Comparison of ENCODE assay signal across 8 cellular contexts in genomic region chr6:33416386-33417126, GRCh38. TPM values are rescaled to one million over a fixed set of nuclear protein-coding genes. Genes with fewer than 3 reads are reported as not detected.
DNase-seq lines count a peak whose midpoint lies in the region; ATAC-seq and TF ChIP-seq lines count a peak whose summit lies in the region.

No MANE protein-coding gene starts in this region.

- RAD21 ChIA-PET in HCT116 (lab: Charles Lee; ENCODE audit: low non-redundant PET in 1 of 2, low total read pairs in 2 of 2, uncharacterized antibody in 2 of 2, unreplicated experiment in 2 of 2) = no interaction called here

- H3K27ac ChIP-seq in A673 (ENCODE audit: low read depth, low read length, poor library complexity, severe bottlenecking) = peak overlapping the region; percentile 72
- peak overlapping the region; percentile 93 for H3K27ac ChIP-seq in HCT116 (ENCODE audit: low read depth, low read length)
- peak overlapping the region; percentile 91 to 95 for H3K27ac ChIP-seq in ascending aorta
- H3K27ac ChIP-seq in mesodermal cell (ENCODE audit: low read depth, low read length, severe bottlenecking) = peak overlapping the region; percentile 64

- H3K9me2 ChIP-seq in HCT116 (ENCODE audit: insufficient read depth) = no peaks in the 10 kb centered on the region

- intact Hi-C loops in A673 (cut with micrococcal nuclease; ENCODE audit: unreplicated experiment) (loop anchor here (10.0 kb wide), 1 partner anchor 102 kb away; the partner anchor contains the start of genes TAPBP and ZBTB22), HCT116 (cut with micrococcal nuclease) (loop anchor here (10.0 kb wide), 1 partner anchor 212 kb away; the partner anchor contains the start of genes HSD17B8, RING1, RXRB and SLC39A7), ascending aorta (cut with DNase I) (loop anchor here (5.0 to 10.0 kb wide), 5 partner anchors 144 to 1872 kb away; partner anchors contain the start of genes AGPAT1, ATP6V1G2, DDX39B and NFKBIL1)

- H3K4me1 ChIP-seq in A673 (ENCODE audit: insufficient read depth, low read length, poor library complexity, severe bottlenecking) = peaks cover 24% of the 10 kb centered on the region
- H3K4me1 ChIP-seq in HCT116 (ENCODE audit: control insufficient read depth in 1 of 2, insufficient read depth in 2 of 2, low read length in 2 of 2) = peaks cover 13 to 31% of the 10 kb centered on the region in 2 experiments
- H3K4me1 ChIP-seq in ascending aorta = peaks cover 23 to 40% of the 10 kb centered on the region in 2 donors
- peaks cover 35% of the 10 kb centered on the region for H3K4me1 ChIP-seq in mesodermal cell (ENCODE audit: control insufficient read depth, insufficient read depth, low read length, poor library complexity, severe bottlenecking)

- no peak for TF ChIP-seq POLR2A in HCT116 (IDR thresholded peaks at IDR 0.05; ENCODE audit: borderline replicate concordance, extremely low read depth, insufficient read depth, insufficient read length)

- ATAC-seq in HCT116 (no peak), HG03175 (IDR thresholded peaks at IDR 0.05; ENCODE audit: unreplicated experiment) (no peak), GM19324 (IDR thresholded peaks at IDR 0.05; ENCODE audit: low FRiP score, unreplicated experiment) (no peak)

- no peak for TF ChIP-seq RAD21 in HCT116 (IDR thresholded peaks at IDR 0.05; ENCODE audit: low read depth)

- no peaks in the 10 kb centered on the region for H4K20me1 ChIP-seq in HCT116 (ENCODE audit: insufficient read depth)

- POLR2A ChIA-PET in A673 (lab: Charles Lee; ENCODE audit: low non-redundant PET) = no interaction called here
- POLR2A ChIA-PET in HCT116 (lab: Charles Lee) = no interaction called here

- no peak for DNase-seq in A673 (ENCODE audit: low spot score)
- no peak for DNase-seq in HCT116 (ENCODE audit: low read depth, low spot score)
- no peak for DNase-seq in ascending aorta (ENCODE audit: low spot score in 2 of 2)
- no peak for DNase-seq in CD1c-positive myeloid dendritic cell (ENCODE audit: extremely low spot score)
- DNase-seq in AG20443 (ENCODE audit: low spot score) = no peak

- CTCF ChIA-PET in A673 (lab: Charles Lee) = no interaction called here
- CTCF ChIA-PET in HCT116 (lab: Charles Lee) = no interaction called here

- H2AFZ ChIP-seq in HCT116 (ENCODE audit: low read depth, low read length, poor library complexity, severe bottlenecking) = no peak overlapping the region

- H3K27me3 ChIP-seq in A673 (replicated peaks; ENCODE audit: insufficient read depth, low read depth, low read length, poor library complexity) (no peaks in the 10 kb centered on the region), HCT116 (ENCODE audit: insufficient read depth, low read length) (no peaks in the 10 kb centered on the region), ascending aorta (no peaks in the 10 kb centered on the region)

- H3K9ac ChIP-seq in HCT116 (ENCODE audit: low read length) = peak overlapping the region; percentile 81

- TSS peak; percentile 73 for BruUV-seq in A673 (replicated peaks; lab: Mats Ljungman, UMichigan)
- no TSS peak for BruUV-seq in HCT116 (replicated peaks; lab: Mats Ljungman, UMichigan)

- H3K79me2 ChIP-seq in HCT116 (ENCODE audit: insufficient read depth, low read length) = peaks cover 33% of the 10 kb centered on the region

- peak overlapping the region; percentile 61 for H3K4me3 ChIP-seq in A673 (ENCODE audit: low read depth, low read length, poor library complexity, severe bottlenecking)
- H3K4me3 ChIP-seq in HCT116 (replicated peaks in 1 of 2; ENCODE audit: low read depth in 1 of 2, low read length in 2 of 2) = peak overlapping the region; percentile 86 to 94
- peak overlapping the region; percentile 82 to 85 for H3K4me3 ChIP-seq in ascending aorta
- H3K4me3 ChIP-seq in mesodermal cell (ENCODE audit: extremely low read depth, insufficient read depth, low read length, poor library complexity, severe bottlenecking) = peak overlapping the region; percentile 87

- H3K36me3 ChIP-seq in A673 (ENCODE audit: insufficient read depth, low read length, poor library complexity, severe bottlenecking) (peaks cover 45% of the 10 kb centered on the region), HCT116 (ENCODE audit: control insufficient read depth in 1 of 2, insufficient read depth in 2 of 2, low read length in 2 of 2) (peaks cover 5 to 28% of the 10 kb centered on the region in 2 experiments; a peak in 3 of 4 replicates), ascending aorta (peaks cover 32 to 40% of the 10 kb centered on the region in 2 donors), mesodermal cell (ENCODE audit: control insufficient read depth, insufficient read depth, low read length) (peaks cover 51% of the 10 kb centered on the region)

- 73% methylated on average over 4 to 5 of the region's 12 CpGs for WGBS in mesodermal cell (ENCODE audit: insufficient coverage in 2 of 2), 2 experiments

- TF ChIP-seq CTCF in A673 (conservative IDR thresholded peaks at IDR 0.05; ENCODE audit: low read depth, low read length) = no peak
- no peak for TF ChIP-seq CTCF in HCT116 (IDR thresholded peaks at IDR 0.05 in 2 of 3, conservative IDR thresholded peaks at IDR 0.05 in 1 of 3; ENCODE audit: borderline replicate concordance in 1 of 3, insufficient read depth in 1 of 3, low read depth in 2 of 3, low read length in 2 of 3)
- TF ChIP-seq CTCF in ascending aorta (IDR thresholded peaks at IDR 0.05) = no peak

- no peaks in the 10 kb centered on the region for H3K9me3 ChIP-seq in A673 (ENCODE audit: low read depth, low read length, poor library complexity, severe bottlenecking)
- no peaks in the 10 kb centered on the region for H3K9me3 ChIP-seq in HCT116 (ENCODE audit: control insufficient read depth in 1 of 2, insufficient read depth in 1 of 2, low read depth in 1 of 2, low read length in 2 of 2)
- H3K9me3 ChIP-seq in ascending aorta = no peaks in the 10 kb centered on the region
- H3K9me3 ChIP-seq in mesodermal cell (ENCODE audit: control insufficient read depth, low read length) = no peaks in the 10 kb centered on the region

- peak overlapping the region; percentile 97 for H3K4me2 ChIP-seq in HCT116 (ENCODE audit: low read length)

TF ChIP-seq in HCT116, 20 proteins besides CTCF, POLR2A, EP300 and RAD21 (continues in another document):
- TF ChIP-seq ZNF274 (IDR thresholded peaks at IDR 0.05; ENCODE audit: low read depth, low read length) = no peak
- TF ChIP-seq FOSL1 (IDR thresholded peaks at IDR 0.05; ENCODE audit: low read depth) = no peak
- TF ChIP-seq SRF (IDR thresholded peaks at IDR 0.05; ENCODE audit: low read depth) = no peak
- no peak for TF ChIP-seq SP1 (IDR thresholded peaks at IDR 0.05; ENCODE audit: low read depth)
- TF ChIP-seq TCF7L2 (IDR thresholded peaks at IDR 0.05; ENCODE audit: borderline replicate concordance, extremely low read depth, insufficient read depth, insufficient read length) = no peak
- no peak for TF ChIP-seq YY1 (IDR thresholded peaks at IDR 0.05; ENCODE audit: extremely low read depth, insufficient replicate concordance, low read depth, low read length)
- TF ChIP-seq ZBTB33 (IDR thresholded peaks at IDR 0.05; ENCODE audit: extremely low read depth, insufficient replicate concordance, low read length) = no peak
- no peak for TF ChIP-seq ELF1 (IDR thresholded peaks at IDR 0.05; ENCODE audit: borderline replicate concordance, low read depth)
- no peak for TF ChIP-seq CEBPB (IDR thresholded peaks at IDR 0.05; ENCODE audit: low read depth)
- TF ChIP-seq ZFX (IDR thresholded peaks at IDR 0.05) = no peak
- TF ChIP-seq CBX3 (IDR thresholded peaks at IDR 0.05; ENCODE audit: low read depth) = no peak
- TF ChIP-seq JUND (IDR thresholded peaks at IDR 0.05) = no peak
- TF ChIP-seq POLR2AphosphoS5 (IDR thresholded peaks at IDR 0.05; ENCODE audit: low read depth, low read length) = no peak

RNA-seq across cellular contexts. Expression of gene CUTA, which starts 1.4 kb away (rescaled TPM):
- total RNA-seq in A673 (2021) = 221 and 223 TPM in 2 replicates
- 186 TPM for total RNA-seq in HCT116 (2021; ENCODE audit: unreplicated experiment)
- polyA plus RNA-seq in HCT116 (2012) = 184 and 226 TPM in 2 replicates
- total RNA-seq in ascending aorta = 77.2 TPM
- 253 TPM for polyA plus RNA-seq in mesodermal cell (2013, experiment 1 of 2)
- polyA plus RNA-seq in mesodermal cell (2013, experiment 2 of 2) = 196 TPM

RNA-seq across cellular contexts. Expression of gene SYNGAP1, which starts 3.3 kb away (rescaled TPM):
- 77.6 and 78.5 TPM in 2 replicates for total RNA-seq in A673 (2021)
- total RNA-seq in HCT116 (2021; ENCODE audit: unreplicated experiment) = 11.5 TPM
- polyA plus RNA-seq in HCT116 (2012) = 6.9 and 8.0 TPM in 2 replicates
- total RNA-seq in ascending aorta = 33.7 TPM
- 54.9 TPM for polyA plus RNA-seq in mesodermal cell (2013, experiment 1 of 2)
- polyA plus RNA-seq in mesodermal cell (2013, experiment 2 of 2) = 47.5 TPM

RNA-seq across cellular contexts. Expression of gene PHF1, which starts 5.7 kb away (rescaled TPM):
- total RNA-seq in A673 (2021) (53.5 and 56.1 TPM in 2 replicates), HCT116 (2021; ENCODE audit: unreplicated experiment) (40.2 TPM), ascending aorta (30.5 TPM)
- 44.1 and 49.9 TPM in 2 replicates for polyA plus RNA-seq in HCT116 (2012)
- 71.3 TPM for polyA plus RNA-seq in mesodermal cell (2013, experiment 1 of 2)
- polyA plus RNA-seq in mesodermal cell (2013, experiment 2 of 2) = 60.7 TPM

RNA-seq across cellular contexts. Expression of gene KIFC1, which starts 24.9 kb away (rescaled TPM):
- total RNA-seq in A673 (2021) = 123 and 133 TPM in 2 replicates
- 84.7 TPM for total RNA-seq in HCT116 (2021; ENCODE audit: unreplicated experiment)
- polyA plus RNA-seq in HCT116 (2012) = 98.1 and 101 TPM in 2 replicates
- total RNA-seq in ascending aorta = not detected
- 63.4 TPM for polyA plus RNA-seq in mesodermal cell (2013, experiment 1 of 2)
- 59.8 TPM for polyA plus RNA-seq in mesodermal cell (2013, experiment 2 of 2)

RNA-seq across cellular contexts. Expression of gene ZBTB9, which starts 37.8 kb away (rescaled TPM):
- total RNA-seq in A673 (2021) (14.6 and 16.9 TPM in 2 replicates), HCT116 (2021; ENCODE audit: unreplicated experiment) (14.2 TPM), ascending aorta (45.8 TPM)
- 9.1 and 11.0 TPM in 2 replicates for polyA plus RNA-seq in HCT116 (2012)
- 13.0 TPM for polyA plus RNA-seq in mesodermal cell (2013, experiment 1 of 2)
- polyA plus RNA-seq in mesodermal cell (2013, experiment 2 of 2) = 10.3 TPM
